22 cellular contexts compared by ENCODE assay signal in genomic region chr17:44193326-44194084, GRCh38. TPM values are rescaled to one million over a fixed set of nuclear protein-coding genes. Genes with fewer than 3 reads are reported as not detected.
DNase-seq lines count a peak whose midpoint lies in the region; ATAC-seq, FAIRE-seq and TF ChIP-seq lines count a peak whose summit lies in the region.
"Had no signal": no experiment of that assay in that cellular context is flagged by ENCODE, and none has a peak within 500 bp of the region (broad histone marks: within the 10 kb centered on the region; RNA-seq: fewer than 3 reads in every experiment).

No MANE protein-coding gene starts in this region.

- H3K9me3 Mint-ChIP-seq in HFFc6: no peaks in the 10 kb centered on the region
- H3K9me3 Mint-ChIP-seq in osteocyte (ENCODE audit: unreplicated experiment): no peaks in the 10 kb centered on the region
- H3K9me3 Mint-ChIP-seq: activated B cell treated with CpG ODN at 0.5 μM for 24 hours, T-cell had no signal

- no peak overlapping the region for H2BK12ac ChIP-seq in H1 (ENCODE audit: low read depth, low read length)

- peaks cover 53% of the 10 kb centered on the region for H3K79me2 ChIP-seq in SK-N-SH (ENCODE audit: insufficient read depth)
- H3K79me2 ChIP-seq in H1 (ENCODE audit: control insufficient read depth in 1 of 2, insufficient read depth in 2 of 2, low read length in 2 of 2): peaks cover 0 to 20% of the 10 kb centered on the region in 2 experiments; a peak in 3 of 4 replicates
- H3K79me2 ChIP-seq in OCI-LY7 (ENCODE audit: insufficient read depth, low read depth, low read length): peaks cover 18% of the 10 kb centered on the region
- H3K79me2 ChIP-seq: parathyroid adenoma had no signal

- ATAC-seq in SK-N-SH treated with all-trans-retinoic acid at 6 μM for 48 hours (no peak; the same call in 2 of the 3 replicates), GM21423 (IDR thresholded peaks at IDR 0.05; ENCODE audit: unreplicated experiment) (no peak)
- ATAC-seq: T-cell had no signal

- H3K4me3 ChIP-seq in SK-N-SH (ENCODE audit: low read depth in 2 of 2, low read length in 1 of 2) (no peak overlapping the region), H1 (ENCODE audit: extremely low read depth in 1 of 4, insufficient read depth in 2 of 4, low read depth in 3 of 4, low read length in 4 of 4) (no peak overlapping the region), OCI-LY7 (ENCODE audit: low read depth, low read length, poor library complexity, severe bottlenecking) (no peak overlapping the region)
- H3K4me3 ChIP-seq: upper lobe of left lung had no signal

- no peak for TF ChIP-seq CTCF in SK-N-SH (IDR thresholded peaks at IDR 0.05)
- no peak for TF ChIP-seq CTCF in HFFc6 (IDR thresholded peaks at IDR 0.05)
- TF ChIP-seq CTCF in H1 (IDR thresholded peaks at IDR 0.05; ENCODE audit: control extremely low read depth in 1 of 3, insufficient read depth in 1 of 3, low read depth in 1 of 3, low read length in 3 of 3): no peak
- TF ChIP-seq CTCF in osteocyte (IDR thresholded peaks at IDR 0.05): no peak
- no peak for TF ChIP-seq CTCF in OCI-LY7 (conservative IDR thresholded peaks at IDR 0.05; ENCODE audit: low read length)

- H3K4me1 Mint-ChIP-seq in HFFc6 (ENCODE audit: low read depth) (peaks cover 25% of the 10 kb centered on the region), osteocyte (ENCODE audit: unreplicated experiment) (peaks cover 18% of the 10 kb centered on the region)

- H3K9ac ChIP-seq in SK-N-SH (no peak overlapping the region), H1 (replicated peaks in 1 of 4; ENCODE audit: extremely low read depth in 1 of 4, low read depth in 3 of 4, low read length in 3 of 4) (no peak overlapping the region)
- H3K9ac ChIP-seq: parathyroid adenoma had no signal

- H3K4ac ChIP-seq in H1 (replicated peaks; ENCODE audit: insufficient read length, low read depth, low read length): no peak overlapping the region

- TF ChIP-seq POLR2A in H1 (IDR thresholded peaks at IDR 0.05; ENCODE audit: control extremely low read depth in 1 of 2, low read depth in 2 of 2, low read length in 2 of 2): no peak

- H3K9me3 ChIP-seq in SK-N-SH (no peaks in the 10 kb centered on the region), H1 (ENCODE audit: insufficient read depth in 2 of 2, low read depth in 1 of 2, low read length in 1 of 2) (no peaks in the 10 kb centered on the region), OCI-LY7 (ENCODE audit: low read length) (no peaks in the 10 kb centered on the region)
- H3K9me3 ChIP-seq: upper lobe of left lung had no signal

- H3K4me2 ChIP-seq in SK-N-SH: no peak overlapping the region
- no peak overlapping the region for H3K4me2 ChIP-seq in H1 (ENCODE audit: insufficient read depth in 1 of 2, low read depth in 2 of 2, low read length in 2 of 2)
- H3K4me2 ChIP-seq in OCI-LY7 (ENCODE audit: low read length): no peak overlapping the region

- TF ChIP-seq EP300 in SK-N-SH (IDR thresholded peaks at IDR 0.05; ENCODE audit: borderline replicate concordance in 1 of 2, low read depth in 1 of 2, low read length in 1 of 2) (no peak), H1 (IDR thresholded peaks at IDR 0.05; ENCODE audit: borderline replicate concordance in 1 of 2, low read depth in 2 of 2, low read length in 2 of 2) (no peak)

- H3K23me2 ChIP-seq in H1 (ENCODE audit: low read depth, low read length): peaks cover 3% of the 10 kb centered on the region; the same call in 1 of the 2 replicates

- no peak overlapping the region for H2BK15ac ChIP-seq in H1 (ENCODE audit: low read length)

- H3K4me3 Mint-ChIP-seq in HFFc6: no peak overlapping the region
- no peak overlapping the region for H3K4me3 Mint-ChIP-seq in osteocyte (ENCODE audit: unreplicated experiment)
- H3K4me3 Mint-ChIP-seq: activated B cell treated with CpG ODN at 0.5 μM for 24 hours; activated naive CD8-positive, alpha-beta T cell; T-cell had no signal

- H3K27ac ChIP-seq in SK-N-SH (ENCODE audit: low read depth in 2 of 2, low read length in 1 of 2) (peak overlapping the region; percentile 24 to 71), H1 (ENCODE audit: low read depth, low read length) (no peak overlapping the region), OCI-LY7 (ENCODE audit: low read depth, low read length, poor library complexity, severe bottlenecking) (no peak overlapping the region)
- H3K27ac ChIP-seq: parathyroid adenoma had no signal

- H3K23ac ChIP-seq in H1 (ENCODE audit: insufficient read length): no peak overlapping the region

- intact Hi-C loops in OCI-LY7 (cut with micrococcal nuclease; ENCODE audit: unreplicated experiment): no loop called here

- H3K79me1 ChIP-seq in H1 (ENCODE audit: low read depth, low read length): no peaks in the 10 kb centered on the region; the same call in none of the 2 replicates

- peak overlapping the region; percentile 78; the same call in 1 of the 2 replicates for H4K8ac ChIP-seq in H1 (ENCODE audit: extremely low read depth, insufficient read depth, low read length)

- no peak overlapping the region for H2BK20ac ChIP-seq in H1 (ENCODE audit: low read length)

- CTCF ChIA-PET in SK-N-SH (lab: Yijun Ruan, JAX): interaction anchor here (0.6 to 2.0 kb wide), 3 partner anchors 17 to 146 kb away, joined by 4 to 7 read pairs (median 5); no protein-coding TSS in a partner anchor
- CTCF ChIA-PET in H1 (lab: Charles Lee; ENCODE audit: partially characterized antibody): interaction anchor here (0.8 to 1.5 kb wide), 5 partner anchors 10 to 136 kb away, joined by 3 to 4 read pairs (median 3); no protein-coding TSS in a partner anchor
- CTCF ChIA-PET in OCI-LY7 (lab: Charles Lee; ENCODE audit: unreplicated experiment): no interaction called here

- H2AFZ ChIP-seq in SK-N-SH (ENCODE audit: low read depth): no peak overlapping the region
- H2AFZ ChIP-seq in H1 (ENCODE audit: low read length): no peak overlapping the region
- H2AFZ ChIP-seq in OCI-LY7 (ENCODE audit: low read length): no peak overlapping the region
- H2AFZ ChIP-seq: parathyroid adenoma had no signal

- H3K4me1 ChIP-seq in SK-N-SH (ENCODE audit: control insufficient read depth in 1 of 2, insufficient read depth in 2 of 2, low read depth in 1 of 2, low read length in 1 of 2): peaks cover 8 to 20% of the 10 kb centered on the region in 2 experiments; a peak in 1 of 4 replicates
- peaks cover 0 to 21% (median 15%) of the 10 kb centered on the region in 4 experiments; a peak in 6 of 7 replicates for H3K4me1 ChIP-seq in H1 (replicated peaks in 1 of 4; ENCODE audit: control insufficient read depth in 3 of 4, insufficient read depth in 4 of 4, low read length in 3 of 4)
- peaks cover 11% of the 10 kb centered on the region for H3K4me1 ChIP-seq in OCI-LY7 (ENCODE audit: insufficient read depth, low read length, poor library complexity, severe bottlenecking)
- H3K4me1 ChIP-seq: parathyroid adenoma had no signal

- TF ChIP-seq RAD21 in SK-N-SH (IDR thresholded peaks at IDR 0.05; ENCODE audit: low read length) (no peak), H1 (IDR thresholded peaks at IDR 0.05 in 1 of 2, conservative IDR thresholded peaks at IDR 0.05 in 1 of 2; ENCODE audit: low read depth in 2 of 2, low read length in 2 of 2) (no peak)

- H3K56ac ChIP-seq in H1 (replicated peaks; ENCODE audit: insufficient read length, low read depth, low read length): no peak overlapping the region

- no peak overlapping the region for H2AK5ac ChIP-seq in H1 (ENCODE audit: low read depth, low read length)

- no peaks in the 10 kb centered on the region for H3K9me2 ChIP-seq in SK-N-SH
- H3K9me2 ChIP-seq in OCI-LY7 (ENCODE audit: insufficient read depth, low read length): no peaks in the 10 kb centered on the region

- peak overlapping the region; percentile 68 for H4K91ac ChIP-seq in H1 (replicated peaks; ENCODE audit: insufficient read length, low read length)

- BruUV-seq in OCI-LY7 (replicated peaks; lab: Mats Ljungman, UMichigan): no TSS peak

- no peak overlapping the region for H2BK120ac ChIP-seq in H1 (replicated peaks; ENCODE audit: low read depth, low read length)

- H3K14ac ChIP-seq in H1 (ENCODE audit: insufficient read length): no peak overlapping the region

- no peaks in the 10 kb centered on the region; the same call in 1 of the 2 replicates for H3K27me3 Mint-ChIP-seq in HFFc6 (ENCODE audit: insufficient read depth)
- H3K27me3 Mint-ChIP-seq in osteocyte (ENCODE audit: unreplicated experiment): no peaks in the 10 kb centered on the region
- H3K27me3 Mint-ChIP-seq: activated B cell treated with CpG ODN at 0.5 μM for 24 hours; activated naive CD8-positive, alpha-beta T cell; T-cell had no signal

- DNase-seq in SK-N-SH (no peak), HFFc6 (no peak), H1 (ENCODE audit: low read depth in 1 of 2, low spot score in 2 of 2) (no peak), osteocyte (ENCODE audit: extremely low spot score, unreplicated experiment) (no peak), OCI-LY7 (ENCODE audit: low spot score) (no peak), iPS-NIHi7 (ENCODE audit: extremely low spot score) (no peak)
- DNase-seq: 8988T; activated B cell treated with CpG ODN at 0.5 μM for 24 hours; caudate nucleus; DND-41; effector CD8-positive, alpha-beta T cell; hippocampal formation; Karpas-422; left cardiac atrium; NCI-H2171 treated with DMSO at 0.1 percent for 48 hours; stimulated activated CD4-positive, alpha-beta T cell treated with anti-CD3 and anti-CD28 coated beads, Interleukin-4, amount 100 ng/mL, for 24 hours; T-cell; upper lobe of left lung had no signal

- H4K20me1 ChIP-seq in SK-N-SH (ENCODE audit: insufficient read depth) (no peaks in the 10 kb centered on the region), H1 (replicated peaks in 1 of 2; ENCODE audit: control insufficient read depth in 1 of 2, insufficient read depth in 2 of 2, low read length in 2 of 2) (peaks cover 0 to 20% of the 10 kb centered on the region in 2 experiments), OCI-LY7 (ENCODE audit: insufficient read depth, low read length) (no peaks in the 10 kb centered on the region)

- H3F3A ChIP-seq in SK-N-SH (replicated peaks; ENCODE audit: insufficient read depth): peaks cover 26% of the 10 kb centered on the region

- 85% methylated on average over 10 of the region's 14 CpGs for WGBS in SK-N-SH (ENCODE audit: low lambda C conversion rate)
- WGBS in H1 (ENCODE audit: extremely low coverage in 1 of 2, insufficient coverage in 1 of 2, insufficient read length in 1 of 2, insufficient replicate concordance in 2 of 2, low coverage in 1 of 2, low lambda C conversion rate in 2 of 2, missing lambda C conversion rate in 1 of 2), 2 experiments: 87% methylated on average over 14 of the region's 14 CpGs; no CpG with 5 or more reads in 1 of the 2 experiments

- H3K36me3 Mint-ChIP-seq in HFFc6 (ENCODE audit: low read depth): peaks cover 37% of the 10 kb centered on the region
- peaks cover 20% of the 10 kb centered on the region for H3K36me3 Mint-ChIP-seq in osteocyte (ENCODE audit: unreplicated experiment)
- H3K36me3 Mint-ChIP-seq: activated naive CD8-positive, alpha-beta T cell had no signal

- POLR2A ChIA-PET in SK-N-SH (lab: Yijun Ruan, JAX) (interaction anchor here (1.7 kb wide), 1 partner anchor 152 kb away, joined by 4 read pairs; no protein-coding TSS in a partner anchor), H1 (lab: Charles Lee; ENCODE audit: partially characterized antibody) (interaction anchor here (1.2 to 2.0 kb wide), 2 partner anchors 9 to 23 kb away, joined by 3 to 5 read pairs; partner anchors contain the start of gene ASB16), OCI-LY7 (lab: Charles Lee) (no interaction called here)

- H3K18ac ChIP-seq in H1 (ENCODE audit: extremely low read depth, low read length): no peak overlapping the region

- H3K36me3 ChIP-seq in SK-N-SH (replicated peaks in 1 of 2; ENCODE audit: control insufficient read depth in 1 of 2, insufficient read depth in 2 of 2, low read length in 1 of 2) (peaks cover 44 to 66% of the 10 kb centered on the region in 2 experiments), H1 (ENCODE audit: control insufficient read depth in 2 of 4, insufficient read depth in 4 of 4, low read length in 3 of 4) (peaks cover 24 to 45% (median 32%) of the 10 kb centered on the region in 4 experiments), OCI-LY7 (ENCODE audit: insufficient read depth, low read length) (peaks cover 82% of the 10 kb centered on the region)

- H3K27me3 ChIP-seq in SK-N-SH (ENCODE audit: insufficient read depth): no peaks in the 10 kb centered on the region
- H3K27me3 ChIP-seq in H1 (replicated peaks in 1 of 4; ENCODE audit: control insufficient read depth in 3 of 4, extremely low read depth in 1 of 4, insufficient read depth in 3 of 4, low read length in 3 of 4): no peaks in the 10 kb centered on the region
- H3K27me3 ChIP-seq: upper lobe of left lung had no signal

- FAIRE-seq in H1 (lab: Jason Lieb, UNC): no peak

- peak overlapping the region; percentile 51 for H3K27ac Mint-ChIP-seq in HFFc6
- H3K27ac Mint-ChIP-seq in osteocyte (ENCODE audit: unreplicated experiment): peak overlapping the region; percentile 34
- H3K27ac Mint-ChIP-seq: activated B cell treated with CpG ODN at 0.5 μM for 24 hours; activated naive CD8-positive, alpha-beta T cell had no signal

- H2BK5ac ChIP-seq in H1 (ENCODE audit: low read depth, low read length): 0 out of 2 replicates have a peak overlapping the region, but pooled peaks have one; percentile 27

- H4K5ac ChIP-seq in H1 (ENCODE audit: insufficient read length, low read depth, low read length): no peak overlapping the region

RNA-seq across cellular contexts. Expression of gene ATXN7L3, which starts 6.2 kb away (rescaled TPM):
- polyA plus RNA-seq in SK-N-SH (2012; rRNA removed) (47.7 and 57.9 TPM in 2 replicates), H1 (2011; rRNA removed) (53.7 and 72.5 TPM in 2 replicates)
- 40.2 and 42.2 TPM in 2 replicates for polyA plus RNA-seq in SK-N-SH (2012; cell fraction: cytosol; rRNA removed)
- 140 and 171 TPM in 2 replicates for polyA plus RNA-seq in SK-N-SH (2012; cell fraction: nucleus; rRNA removed)
- 10 to 100 TPM; 61.1 to 72.2 (median 68.4) TPM for total RNA-seq in HFFc6 (2021; fragmentation: NEBNext Ultra II Directional; extraction: Animal tissue kit (Norgen Biotek cat#: 25700))
- 103 and 106 TPM in 2 replicates for total RNA-seq in H1 (2021; fragmentation: NEBNext Ultra II Directional; extraction: Animal tissue kit (Norgen Biotek cat#: 25700))
- 64.5 TPM for polyA plus RNA-seq in H1 (2011; cell fraction: cytosol; rRNA removed)
- polyA plus RNA-seq in H1 (2011; cell fraction: nucleus; rRNA removed): 132 TPM
- polyA plus RNA-seq in H1 (2012, experiment 1 of 2): 47.6 to 71.4 TPM (median 64.4 TPM) in 4 replicates
- 60.9 TPM for polyA plus RNA-seq in H1 (2012, experiment 2 of 2)
- polyA plus RNA-seq in H1 (2013, experiment 1 of 2): 50.8 TPM
- 46.4 TPM for polyA plus RNA-seq in H1 (2013, experiment 2 of 2)
- polyA minus RNA-seq in H1 (2011; rRNA and poly(A)+ RNA removed): 51.4 and 62.5 TPM in 2 replicates
- polyA minus RNA-seq in H1 (2011; cell fraction: cytosol; rRNA and poly(A)+ RNA removed): 36.7 TPM
- 68.0 TPM for polyA minus RNA-seq in H1 (2011; cell fraction: nucleus; rRNA and poly(A)+ RNA removed)
- total RNA-seq in osteocyte (86.2 and 89.0 TPM in 2 replicates), OCI-LY7 (2022) (106 and 107 TPM in 2 replicates)
- total RNA-seq in OCI-LY7 (2014; rRNA removed; shearing (Covaris generic)): 57.7 and 66.5 TPM in 2 replicates

RNA-seq across cellular contexts. Expression of gene TMUB2, which starts 6.7 kb away (rescaled TPM):
- polyA plus RNA-seq in SK-N-SH (2012; rRNA removed) (49.5 and 62.2 TPM in 2 replicates), H1 (2011; rRNA removed) (30.5 and 34.7 TPM in 2 replicates)
- polyA plus RNA-seq in SK-N-SH (2012; cell fraction: cytosol; rRNA removed): 22.1 and 29.1 TPM in 2 replicates
- 195 and 198 TPM in 2 replicates for polyA plus RNA-seq in SK-N-SH (2012; cell fraction: nucleus; rRNA removed)
- 10 to 100 TPM; 29.8 to 37.7 (median 34.0) TPM for total RNA-seq in HFFc6 (2021; fragmentation: NEBNext Ultra II Directional; extraction: Animal tissue kit (Norgen Biotek cat#: 25700))
- 15.7 and 18.5 TPM in 2 replicates for total RNA-seq in H1 (2021; fragmentation: NEBNext Ultra II Directional; extraction: Animal tissue kit (Norgen Biotek cat#: 25700))
- polyA plus RNA-seq in H1 (2011; cell fraction: cytosol; rRNA removed): 35.0 TPM
- 123 TPM for polyA plus RNA-seq in H1 (2011; cell fraction: nucleus; rRNA removed)
- polyA plus RNA-seq in H1 (2012, experiment 1 of 2): 20.5 to 27.2 TPM (median 24.5 TPM) in 4 replicates
- 25.0 TPM for polyA plus RNA-seq in H1 (2012, experiment 2 of 2)
- 20.5 TPM for polyA plus RNA-seq in H1 (2013, experiment 1 of 2)
- polyA plus RNA-seq in H1 (2013, experiment 2 of 2): 20.9 TPM
- 17.9 and 21.7 TPM in 2 replicates for polyA minus RNA-seq in H1 (2011; rRNA and poly(A)+ RNA removed)
- polyA minus RNA-seq in H1 (2011; cell fraction: cytosol; rRNA and poly(A)+ RNA removed): 10.3 TPM
- 18.4 TPM for polyA minus RNA-seq in H1 (2011; cell fraction: nucleus; rRNA and poly(A)+ RNA removed)
- total RNA-seq in osteocyte (39.3 and 41.3 TPM in 2 replicates), OCI-LY7 (2022) (21.9 and 25.9 TPM in 2 replicates)
- 16.0 and 21.3 TPM in 2 replicates for total RNA-seq in OCI-LY7 (2014; rRNA removed; shearing (Covaris generic))

RNA-seq across cellular contexts. Expression of gene ASB16, which starts 23.0 kb away (rescaled TPM):
- not detected in 2 replicates for polyA plus RNA-seq in SK-N-SH (2012; rRNA removed)
- polyA plus RNA-seq in SK-N-SH (2012; cell fraction: cytosol; rRNA removed): 0.01 and 0.03 TPM in 2 replicates
- polyA plus RNA-seq in SK-N-SH (2012; cell fraction: nucleus; rRNA removed): 0.14 TPM in 2 replicates
- total RNA-seq in HFFc6 (2021; fragmentation: NEBNext Ultra II Directional; extraction: Animal tissue kit (Norgen Biotek cat#: 25700)): under 1 TPM in 3 of 6 experiments, not detected in 3; 0.18 to 0.48 (median 0.29) TPM
- 0.19 TPM in 1 of 2 replicates, not detected in the other for total RNA-seq in H1 (2021; fragmentation: NEBNext Ultra II Directional; extraction: Animal tissue kit (Norgen Biotek cat#: 25700))
- polyA plus RNA-seq in H1 (2011; rRNA removed): 0.05 and 0.09 TPM in 2 replicates
- polyA plus RNA-seq in H1 (2011; cell fraction: cytosol; rRNA removed): 0.05 TPM
- polyA plus RNA-seq in H1 (2011; cell fraction: nucleus; rRNA removed): 0.17 TPM
- 1.7 to 2.5 TPM (median 2.3 TPM) in 4 replicates for polyA plus RNA-seq in H1 (2012, experiment 1 of 2)
- 0.79 TPM for polyA plus RNA-seq in H1 (2012, experiment 2 of 2)
- 0.06 TPM for polyA plus RNA-seq in H1 (2013, experiment 1 of 2)
- 0.04 TPM for polyA plus RNA-seq in H1 (2013, experiment 2 of 2)
- 0.10 TPM in 1 of 2 replicates, not detected in the other for polyA minus RNA-seq in H1 (2011; rRNA and poly(A)+ RNA removed)
- not detected for polyA minus RNA-seq in H1 (2011; cell fraction: cytosol; rRNA and poly(A)+ RNA removed)
- not detected for polyA minus RNA-seq in H1 (2011; cell fraction: nucleus; rRNA and poly(A)+ RNA removed)
- not detected in 2 replicates for total RNA-seq in osteocyte
- total RNA-seq in OCI-LY7 (2014; rRNA removed; shearing (Covaris generic)): 0.44 and 0.57 TPM in 2 replicates
- total RNA-seq in OCI-LY7 (2022): 0.30 and 1.7 TPM in 2 replicates
- total RNA-seq: activated B cell treated with CpG ODN at 0.5 μM for 24 hours had no signal

RNA-seq across cellular contexts. Expression of gene UBTF, which starts 26.0 kb away (rescaled TPM):
- polyA plus RNA-seq in SK-N-SH (2012; rRNA removed) (33.4 and 37.2 TPM in 2 replicates), H1 (2011; rRNA removed) (14.7 and 18.0 TPM in 2 replicates)
- 32.7 and 34.7 TPM in 2 replicates for polyA plus RNA-seq in SK-N-SH (2012; cell fraction: cytosol; rRNA removed)
- polyA plus RNA-seq in SK-N-SH (2012; cell fraction: nucleus; rRNA removed): 51.1 and 56.2 TPM in 2 replicates
- total RNA-seq in HFFc6 (2021; fragmentation: NEBNext Ultra II Directional; extraction: Animal tissue kit (Norgen Biotek cat#: 25700)): 10 to 100 TPM; 58.6 to 69.1 (median 65.6) TPM
- 102 and 106 TPM in 2 replicates for total RNA-seq in H1 (2021; fragmentation: NEBNext Ultra II Directional; extraction: Animal tissue kit (Norgen Biotek cat#: 25700))
- 31.4 TPM for polyA plus RNA-seq in H1 (2011; cell fraction: cytosol; rRNA removed)
- polyA plus RNA-seq in H1 (2011; cell fraction: nucleus; rRNA removed): 55.2 TPM
- 66.1 to 73.3 TPM (median 70.8 TPM) in 4 replicates for polyA plus RNA-seq in H1 (2012, experiment 1 of 2)
- polyA plus RNA-seq in H1 (2012, experiment 2 of 2): 36.4 TPM
- polyA plus RNA-seq in H1 (2013, experiment 1 of 2): 64.9 TPM
- polyA plus RNA-seq in H1 (2013, experiment 2 of 2): 63.5 TPM
- polyA minus RNA-seq in H1 (2011; rRNA and poly(A)+ RNA removed): 24.9 and 28.4 TPM in 2 replicates
- 30.1 TPM for polyA minus RNA-seq in H1 (2011; cell fraction: cytosol; rRNA and poly(A)+ RNA removed)
- 42.4 TPM for polyA minus RNA-seq in H1 (2011; cell fraction: nucleus; rRNA and poly(A)+ RNA removed)
- total RNA-seq in osteocyte (96.9 and 99.0 TPM in 2 replicates), OCI-LY7 (2022) (215 and 228 TPM in 2 replicates)
- total RNA-seq in OCI-LY7 (2014; rRNA removed; shearing (Covaris generic)): 155 and 257 TPM in 2 replicates

RNA-seq across cellular contexts. Expression of gene HROB, which starts 51.8 kb away (rescaled TPM):
- polyA plus RNA-seq in SK-N-SH (2012; rRNA removed) (3.2 and 4.0 TPM in 2 replicates), H1 (2011; rRNA removed) (21.6 and 24.1 TPM in 2 replicates)
- 1.3 and 2.0 TPM in 2 replicates for polyA plus RNA-seq in SK-N-SH (2012; cell fraction: cytosol; rRNA removed)
- 10.1 TPM in 2 replicates for polyA plus RNA-seq in SK-N-SH (2012; cell fraction: nucleus; rRNA removed)
- 1 to 10 TPM; 4.0 to 7.6 (median 6.7) TPM for total RNA-seq in HFFc6 (2021; fragmentation: NEBNext Ultra II Directional; extraction: Animal tissue kit (Norgen Biotek cat#: 25700))
- 18.8 and 19.4 TPM in 2 replicates for total RNA-seq in H1 (2021; fragmentation: NEBNext Ultra II Directional; extraction: Animal tissue kit (Norgen Biotek cat#: 25700))
- polyA plus RNA-seq in H1 (2011; cell fraction: cytosol; rRNA removed): 17.5 TPM
- polyA plus RNA-seq in H1 (2011; cell fraction: nucleus; rRNA removed): 32.1 TPM
- 16.3 to 20.8 TPM (median 17.6 TPM) in 4 replicates for polyA plus RNA-seq in H1 (2012, experiment 1 of 2)
- 16.8 TPM for polyA plus RNA-seq in H1 (2012, experiment 2 of 2)
- polyA plus RNA-seq in H1 (2013, experiment 1 of 2): 10.8 TPM
- 10.3 TPM for polyA plus RNA-seq in H1 (2013, experiment 2 of 2)
- polyA minus RNA-seq in H1 (2011; rRNA and poly(A)+ RNA removed): 35.7 and 36.8 TPM in 2 replicates
- 17.8 TPM for polyA minus RNA-seq in H1 (2011; cell fraction: cytosol; rRNA and poly(A)+ RNA removed)
- polyA minus RNA-seq in H1 (2011; cell fraction: nucleus; rRNA and poly(A)+ RNA removed): 18.6 TPM
- total RNA-seq in osteocyte (2.2 and 2.3 TPM in 2 replicates), OCI-LY7 (2022) (24.7 and 27.3 TPM in 2 replicates)
- 10.9 and 13.3 TPM in 2 replicates for total RNA-seq in OCI-LY7 (2014; rRNA removed; shearing (Covaris generic))

Comparison
In these comparisons a context has a peak if more than half of its experiments do, and no peak if none do; other contexts are left out.
1. H3K27ac ChIP-seq: peak in SK-N-SH (2 of 2); none in H1 (single experiment) and OCI-LY7 (single experiment).